In the genomic region with DNA sequence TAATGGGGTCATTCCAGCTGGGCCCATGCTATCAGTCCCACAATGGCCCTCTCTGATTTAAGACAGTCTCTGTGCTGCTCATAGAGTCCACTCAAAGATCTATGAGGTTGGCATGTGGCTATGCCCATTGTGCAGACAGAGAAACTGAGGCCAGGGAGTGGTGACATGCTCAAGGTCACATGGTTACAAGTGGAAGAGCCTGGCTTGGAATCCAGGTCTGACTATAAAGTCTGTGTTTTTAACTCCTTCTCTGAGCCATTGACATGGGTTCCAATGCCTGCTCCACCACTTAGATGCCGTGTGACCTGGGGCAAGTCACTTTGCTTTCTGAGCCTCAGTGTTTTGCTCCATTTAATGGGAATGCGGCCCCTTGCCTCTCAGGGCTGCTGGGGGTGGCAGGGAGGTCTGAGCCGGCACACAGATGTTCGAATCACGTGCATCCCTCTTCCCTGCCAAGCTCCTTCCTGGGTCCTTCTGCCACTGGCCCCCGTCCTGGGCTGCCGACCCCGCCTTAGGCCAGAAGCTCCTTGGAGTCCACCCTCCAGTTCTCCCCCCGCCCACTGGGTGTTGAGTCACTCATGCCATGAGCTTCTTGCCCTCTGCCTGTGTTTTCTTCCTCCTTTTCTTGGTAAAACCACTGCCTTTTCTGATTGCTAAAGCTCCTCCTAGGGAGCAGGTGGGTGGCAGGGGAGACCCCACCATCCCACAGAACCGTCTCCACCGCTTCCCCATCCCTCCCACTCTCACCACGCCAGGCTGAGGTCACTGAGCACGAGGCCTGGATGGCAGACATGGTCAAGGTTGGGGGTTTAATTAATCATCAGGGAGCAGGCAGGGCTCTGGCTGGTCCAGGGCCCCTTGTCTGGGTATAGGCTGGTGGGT, we compare ENCODE assay signal across 10 cellular contexts. TPM values are rescaled to one million over a fixed set of nuclear protein-coding genes. Genes with fewer than 3 reads are reported as not detected.
DNase-seq lines count a peak whose midpoint lies in the region; ATAC-seq, FAIRE-seq and TF ChIP-seq lines count a peak whose summit lies in the region.
"Had no signal": no experiment of that assay in that cellular context is flagged by ENCODE, and none has a peak within 500 bp of the region (broad histone marks: within the 10 kb centered on the region; RNA-seq: fewer than 3 reads in every experiment).

No MANE protein-coding gene starts in this region.

- H3K27ac ChIP-seq in HL-60 (replicated peaks) (peak overlapping the region; percentile 43), astrocyte (ENCODE audit: low read depth, low read length) (no peak overlapping the region), neural progenitor cell (no peak overlapping the region)

- H3K27ac Mint-ChIP-seq in astrocyte (ENCODE audit: unreplicated experiment) (peak overlapping the region; percentile 27), neural progenitor cell (peak overlapping the region; percentile 88)
- no peak overlapping the region for H3K27ac Mint-ChIP-seq in stimulated activated memory B cell treated with anti-CD40 and anti-IgM and Interleukin-4, amounts not matched to agents 10 μg/mL and 1 μg/mL and 100 μg/mL, for 72 hours
- H3K27ac Mint-ChIP-seq: naive B cell; T-helper 1 cell treated with Interleukin-12 subunit alpha and Interleukin-12 subunit beta and Interleukin-4 antibody, amounts not matched to agents 30 μg/mL and 1 μg/mL, for 36 hours had no signal

- peak overlapping the region; percentile 59 for H2AFZ ChIP-seq in astrocyte (ENCODE audit: low read depth, low read length)
- H2AFZ ChIP-seq in neural progenitor cell (replicated peaks), result no peak overlapping the region

- no peak overlapping the region for H3K4me3 ChIP-seq in HL-60 (replicated peaks; ENCODE audit: insufficient read depth, low read length)
- no peak overlapping the region for H3K4me3 ChIP-seq in astrocyte (ENCODE audit: insufficient read depth, low read depth, low read length)
- no peak overlapping the region for H3K4me3 ChIP-seq in neural progenitor cell

- H3K4me1 ChIP-seq in astrocyte (ENCODE audit: insufficient read depth, low read length) (peaks cover 16% of the 10 kb centered on the region), neural progenitor cell (no peaks in the 10 kb centered on the region)

- H3K79me2 ChIP-seq in astrocyte (ENCODE audit: insufficient read depth, low read length) (no peaks in the 10 kb centered on the region), neural progenitor cell (ENCODE audit: low read depth) (no peaks in the 10 kb centered on the region)

- DNase-seq in AG08395 (ENCODE audit: low spot score) (peak; percentile 69), HL-60 (ENCODE audit: low read depth in 1 of 2, low spot score in 1 of 2) (peak; percentile 56 to 88), astrocyte (ENCODE audit: low read depth) (peak; percentile 58), neural progenitor cell (ENCODE audit: low spot score) (no peak), D721Med (ENCODE audit: insufficient read length, low spot score) (no peak), NCI-H1436 treated with DMSO at 0.1 percent for 48 hours (lab: John Stamatoyannopoulos, UW) (no peak)
- DNase-seq: naive B cell had no signal

- H3K27me3 ChIP-seq in HL-60 (ENCODE audit: insufficient read depth, poor library complexity, severe bottlenecking), result no peaks in the 10 kb centered on the region
- H3K27me3 ChIP-seq in astrocyte (ENCODE audit: insufficient read depth, low read length), result no peaks in the 10 kb centered on the region
- H3K27me3 ChIP-seq in neural progenitor cell, result no peaks in the 10 kb centered on the region

- H3K36me3 Mint-ChIP-seq in astrocyte (ENCODE audit: low read depth, unreplicated experiment) (no peaks in the 10 kb centered on the region), neural progenitor cell (no peaks in the 10 kb centered on the region)
- no peaks in the 10 kb centered on the region for H3K36me3 Mint-ChIP-seq in stimulated activated memory B cell treated with anti-CD40 and anti-IgM and Interleukin-4, amounts not matched to agents 10 μg/mL and 1 μg/mL and 100 μg/mL, for 72 hours
- H3K36me3 Mint-ChIP-seq: naive B cell had no signal

- no peak for ATAC-seq in HG02759 (IDR thresholded peaks at IDR 0.05; ENCODE audit: unreplicated experiment)
- no peak for ATAC-seq in stimulated activated memory B cell treated with anti-CD40 and anti-IgM and Interleukin-4, amounts not matched to agents 10 μg/mL and 1 μg/mL and 100 μg/mL, for 72 hours

- FAIRE-seq in astrocyte (lab: Jason Lieb, UNC) (no peak), D721Med (lab: Jason Lieb, UNC) (no peak)

- no peaks in the 10 kb centered on the region for H3F3A ChIP-seq in neural progenitor cell (ENCODE audit: low read depth)

- H3K9me3 ChIP-seq in astrocyte (ENCODE audit: insufficient read depth, low read depth, low read length), result no peaks in the 10 kb centered on the region
- no peaks in the 10 kb centered on the region for H3K9me3 ChIP-seq in neural progenitor cell (ENCODE audit: low read depth)

- peak overlapping the region; percentile 69 for H3K4me3 Mint-ChIP-seq in astrocyte (ENCODE audit: unreplicated experiment)
- no peak overlapping the region for H3K4me3 Mint-ChIP-seq in neural progenitor cell
- H3K4me3 Mint-ChIP-seq in stimulated activated memory B cell treated with anti-CD40 and anti-IgM and Interleukin-4, amounts not matched to agents 10 μg/mL and 1 μg/mL and 100 μg/mL, for 72 hours, result no peak overlapping the region
- H3K4me3 Mint-ChIP-seq: T-helper 1 cell treated with Interleukin-12 subunit alpha and Interleukin-12 subunit beta and Interleukin-4 antibody, amounts not matched to agents 30 μg/mL and 1 μg/mL, for 36 hours had no signal

- peaks cover 15% of the 10 kb centered on the region for H3K27me3 Mint-ChIP-seq in astrocyte (ENCODE audit: low read depth, unreplicated experiment)
- H3K27me3 Mint-ChIP-seq in neural progenitor cell (ENCODE audit: insufficient read depth, low read depth), result peaks cover 5% of the 10 kb centered on the region
- H3K27me3 Mint-ChIP-seq in stimulated activated memory B cell treated with anti-CD40 and anti-IgM and Interleukin-4, amounts not matched to agents 10 μg/mL and 1 μg/mL and 100 μg/mL, for 72 hours, result peaks cover 15% of the 10 kb centered on the region

- no peaks in the 10 kb centered on the region for H3K9me3 Mint-ChIP-seq in astrocyte (ENCODE audit: unreplicated experiment)
- H3K9me3 Mint-ChIP-seq in neural progenitor cell, result no peaks in the 10 kb centered on the region
- H3K9me3 Mint-ChIP-seq in stimulated activated memory B cell treated with anti-CD40 and anti-IgM and Interleukin-4, amounts not matched to agents 10 μg/mL and 1 μg/mL and 100 μg/mL, for 72 hours, result peaks cover 3% of the 10 kb centered on the region

- peaks cover 11% of the 10 kb centered on the region for H3K4me1 Mint-ChIP-seq in astrocyte (ENCODE audit: low read depth, unreplicated experiment)
- H3K4me1 Mint-ChIP-seq in neural progenitor cell, result peaks cover 2% of the 10 kb centered on the region
- peaks cover 7% of the 10 kb centered on the region for H3K4me1 Mint-ChIP-seq in stimulated activated memory B cell treated with anti-CD40 and anti-IgM and Interleukin-4, amounts not matched to agents 10 μg/mL and 1 μg/mL and 100 μg/mL, for 72 hours
- H3K4me1 Mint-ChIP-seq: naive B cell had no signal

- TF ChIP-seq CTCF in HL-60 (IDR thresholded peaks at IDR 0.05; ENCODE audit: insufficient read depth, low read length) (no peak), astrocyte (IDR thresholded peaks at IDR 0.05; ENCODE audit: insufficient read depth, low read depth, low read length) (no peak), neural progenitor cell (IDR thresholded peaks at IDR 0.05) (no peak), D721Med (IDR thresholded peaks at IDR 0.05; ENCODE audit: insufficient read depth, missing control alignments) (no peak)

- H3K36me3 ChIP-seq in astrocyte (ENCODE audit: insufficient read depth, low read length) (no peaks in the 10 kb centered on the region), neural progenitor cell (no peaks in the 10 kb centered on the region)

- H3K9ac ChIP-seq in astrocyte (ENCODE audit: low read length) (no peak overlapping the region), neural progenitor cell (no peak overlapping the region)

- H3K4me2 ChIP-seq in astrocyte (ENCODE audit: low read length) (peak overlapping the region; percentile 51), neural progenitor cell (no peak overlapping the region)

- H4K20me1 ChIP-seq in astrocyte (ENCODE audit: insufficient read depth, low read length), result no peaks in the 10 kb centered on the region
- H4K20me1 ChIP-seq in neural progenitor cell (ENCODE audit: low read depth), result no peaks in the 10 kb centered on the region

RNA-seq across cellular contexts. Expression of gene CEBPB, which starts 35.7 kb away (rescaled TPM):
- total RNA-seq in astrocyte, result 33.8 and 34.6 TPM in 2 replicates
- total RNA-seq in neural progenitor cell (ENCODE audit: low replicate concordance), result 1.8 and 2.9 TPM in 2 replicates

Comparison
In these comparisons a context has a peak if more than half of its experiments do, and no peak if none do; other contexts are left out.
1. DNase-seq: peak in AG08395 (single experiment), HL-60 (2 of 2) and astrocyte (single experiment); none in neural progenitor cell (single experiment), D721Med (single experiment) and NCI-H1436 treated with DMSO at 0.1 percent for 48 hours (single experiment).